In the genomic region with DNA sequence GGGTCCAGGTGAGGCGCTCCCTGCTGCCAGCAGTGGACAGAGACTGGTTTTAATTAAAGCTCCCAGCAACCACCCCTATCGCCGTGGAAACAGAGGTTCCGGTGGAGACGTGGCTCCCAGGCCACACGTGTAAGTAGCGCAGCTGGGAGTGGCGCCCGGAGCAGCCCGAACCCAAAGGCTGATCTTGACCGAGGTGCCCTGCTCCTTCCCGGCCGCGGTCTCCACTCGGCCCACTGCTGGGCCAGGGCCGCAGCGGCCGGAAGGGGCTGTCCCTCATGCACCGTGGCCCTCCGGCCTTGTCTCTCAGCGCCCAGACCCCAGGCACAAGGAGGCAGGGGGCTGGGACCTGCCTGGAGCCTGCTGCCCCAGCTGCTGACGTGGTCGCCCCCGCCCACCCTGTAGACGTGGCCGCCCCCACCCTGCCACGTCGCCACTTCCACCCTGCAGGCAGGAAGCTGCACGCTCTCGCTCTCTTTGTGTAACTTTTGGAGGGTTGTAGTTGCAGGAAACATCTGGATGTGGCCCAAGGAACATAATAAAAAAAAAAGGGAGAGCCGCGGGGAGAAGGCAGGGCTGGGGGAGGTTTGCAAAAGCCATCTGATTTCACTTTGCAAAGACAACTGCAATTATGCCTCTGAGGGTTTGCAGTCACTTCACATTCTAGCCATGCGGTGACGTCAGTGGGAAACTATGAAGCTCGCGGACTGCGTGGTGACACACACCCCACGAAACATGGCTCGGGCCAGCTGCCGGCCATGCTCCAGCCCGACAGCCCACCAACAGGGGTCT, we compare ENCODE assay signal across 8 cellular contexts.
A peak's percentile ranks its signal among the peaks of the same experiment; 100 is the strongest.
DNase-seq lines count a peak whose midpoint lies in the region; ATAC-seq and TF ChIP-seq lines count a peak whose summit lies in the region.

No MANE protein-coding gene starts in this region.

- H3K9ac ChIP-seq in adipocyte (ENCODE audit: low read length) (peak overlapping the region; percentile 88), skeletal muscle satellite cell (ENCODE audit: low read depth, low read length) (peak overlapping the region; percentile 89)

- H3K36me3 ChIP-seq in adipocyte (ENCODE audit: control insufficient read depth, insufficient read depth, low read length, severe bottlenecking) (no peaks in the 10 kb centered on the region), skeletal muscle satellite cell (ENCODE audit: insufficient read depth, low read length) (no peaks in the 10 kb centered on the region)

- H3K4me1 ChIP-seq in adipocyte (ENCODE audit: control insufficient read depth, insufficient read depth, low read length) (peaks cover 30% of the 10 kb centered on the region), skeletal muscle satellite cell (ENCODE audit: control insufficient read depth, insufficient read depth, low read length) (peaks cover 31% of the 10 kb centered on the region)

- H3K4me3 ChIP-seq in adipocyte (ENCODE audit: low read length) (peak overlapping the region; percentile 42), skeletal muscle satellite cell (ENCODE audit: low read length) (peak overlapping the region; percentile 59)

- no peak for TF ChIP-seq CTCF in GM13977 (IDR thresholded peaks at IDR 0.05; ENCODE audit: extremely low read depth, insufficient read depth, missing control alignments)

- peak; percentile 84 to 85 for ATAC-seq in left cardiac atrium
- no peak for ATAC-seq in HG03039 (IDR thresholded peaks at IDR 0.05; ENCODE audit: unreplicated experiment)
- no peak for ATAC-seq in HG02642 (IDR thresholded peaks at IDR 0.05; ENCODE audit: poor library complexity, unreplicated experiment)
- no peak for ATAC-seq in HG03280 (IDR thresholded peaks at IDR 0.05; ENCODE audit: unreplicated experiment)

- DNase-seq in GM13977 (ENCODE audit: low spot score), result peak; percentile 59
- DNase-seq in SW480 (ENCODE audit: low spot score), result peak; percentile 79
- DNase-seq in adipocyte (ENCODE audit: low read depth), result peak; percentile 99
- peak; percentile 91 for DNase-seq in left cardiac atrium

- intact Hi-C loops in left cardiac atrium (cut with DNase I), result no loop called here

- H3K9me3 ChIP-seq in adipocyte (ENCODE audit: control insufficient read depth, low read length) (peaks cover under 1% of the 10 kb centered on the region), skeletal muscle satellite cell (replicated peaks; ENCODE audit: low read length) (no peaks in the 10 kb centered on the region)

- H3K27me3 ChIP-seq in adipocyte (replicated peaks; ENCODE audit: control insufficient read depth, insufficient read depth, low read length) (no peaks in the 10 kb centered on the region), skeletal muscle satellite cell (ENCODE audit: control insufficient read depth, insufficient read depth, low read length) (no peaks in the 10 kb centered on the region)

- in situ Hi-C loops in GM13977 (cut with MboI; ENCODE audit: low pct_unique_long_range_greater_than_20kb, low sequenced_read_pairs, unreplicated experiment), result no loop called here

- peak overlapping the region; percentile 76 for H3K4me2 ChIP-seq in skeletal muscle satellite cell (ENCODE audit: low read length)

Comparison
In these comparisons a context has a peak if more than half of its experiments do, and no peak if none do; other contexts are left out.
1. ATAC-seq: peak in left cardiac atrium (2 of 2); none in HG03039 (single experiment), HG02642 (single experiment) and HG03280 (single experiment).
2. Peak in every context shown above with its lines, with median percentiles within 50 percentile points of each other: DNase-seq.